Comparison of ENCODE assay signal across 17 cellular contexts in genomic region chr6:100185615-100186014, GRCh38.
A peak's percentile ranks its signal among the peaks of the same experiment; 100 is the strongest.
DNase-seq lines count a peak whose midpoint lies in the region; ATAC-seq and TF ChIP-seq lines count a peak whose summit lies in the region.
"Had no signal": no experiment of that assay in that cellular context is flagged by ENCODE, and none has a peak within 500 bp of the region (broad histone marks: within the 10 kb centered on the region; RNA-seq: fewer than 3 reads in every experiment).

No MANE protein-coding gene starts in this region.

- H3K36me3 Mint-ChIP-seq in natural killer cell: no peaks in the 10 kb centered on the region
- H3K36me3 Mint-ChIP-seq in activated T-helper 2 cell treated with anti-CD3 and anti-CD28 coated beads, Interferon-gamma antibody, Interleukin-2, Interleukin-4, amounts not matched to agents 10 μg/mL and 5 μg/mL and 100 μg/mL, durations not matched to agents 14 hours and 24 hours and 36 hours (ENCODE audit: low read depth): no peaks in the 10 kb centered on the region
- H3K36me3 Mint-ChIP-seq: brain, immature natural killer cell had no signal

- ATAC-seq in GM19452 (IDR thresholded peaks at IDR 0.05; ENCODE audit: unreplicated experiment) (peak; percentile 82), HG02623 (IDR thresholded peaks at IDR 0.05; ENCODE audit: unreplicated experiment) (peak; percentile 51), HG03442 (IDR thresholded peaks at IDR 0.05; ENCODE audit: unreplicated experiment) (peak; percentile 87), left lung (no peak), natural killer cell (no peak)
- ATAC-seq: HCT116 had no signal

- TF ChIP-seq CTCF in left lung (IDR thresholded peaks at IDR 0.05): no peak
- TF ChIP-seq CTCF in natural killer cell (IDR thresholded peaks at IDR 0.05): no peak

- peaks cover 2 to 5% of the 10 kb centered on the region in 2 donors for H3K9me3 Mint-ChIP-seq in natural killer cell
- no peaks in the 10 kb centered on the region for H3K9me3 Mint-ChIP-seq in activated T-helper 2 cell treated with anti-CD3 and anti-CD28 coated beads, Interferon-gamma antibody, Interleukin-2, Interleukin-4, amounts not matched to agents 10 μg/mL and 5 μg/mL and 100 μg/mL, durations not matched to agents 14 hours and 24 hours and 36 hours
- H3K9me3 Mint-ChIP-seq: brain had no signal

- H3K27ac ChIP-seq in left lung: no peak overlapping the region
- H3K27ac ChIP-seq: testis had no signal

- no peaks in the 10 kb centered on the region for H3K9me3 ChIP-seq in left lung
- H3K9me3 ChIP-seq: spleen, testis had no signal

- H3K4me3 ChIP-seq in left lung: no peak overlapping the region
- H3K4me3 ChIP-seq: spleen, testis had no signal

- no peak overlapping the region for H3K27ac Mint-ChIP-seq in natural killer cell
- H3K27ac Mint-ChIP-seq in activated T-helper 2 cell treated with anti-CD3 and anti-CD28 coated beads, Interferon-gamma antibody, Interleukin-2, Interleukin-4, amounts not matched to agents 10 μg/mL and 5 μg/mL and 100 μg/mL, durations not matched to agents 14 hours and 24 hours and 36 hours: no peak overlapping the region
- H3K27ac Mint-ChIP-seq: brain, immature natural killer cell had no signal

- H3K27me3 ChIP-seq in left lung: no peaks in the 10 kb centered on the region
- H3K27me3 ChIP-seq: spleen, testis had no signal

- no peaks in the 10 kb centered on the region for H3K36me3 ChIP-seq in left lung
- H3K36me3 ChIP-seq: spleen had no signal

- no peak overlapping the region for H3K4me3 Mint-ChIP-seq in natural killer cell
- no peak overlapping the region for H3K4me3 Mint-ChIP-seq in activated T-helper 2 cell treated with anti-CD3 and anti-CD28 coated beads, Interferon-gamma antibody, Interleukin-2, Interleukin-4, amounts not matched to agents 10 μg/mL and 5 μg/mL and 100 μg/mL, durations not matched to agents 14 hours and 24 hours and 36 hours (ENCODE audit: low read depth)
- H3K4me3 Mint-ChIP-seq: brain, immature natural killer cell had no signal

- H3K4me1 ChIP-seq in left lung: no peaks in the 10 kb centered on the region
- H3K4me1 ChIP-seq: spleen, testis had no signal

- no peaks in the 10 kb centered on the region for H3K27me3 Mint-ChIP-seq in natural killer cell (ENCODE audit: low read depth in 2 of 2)
- H3K27me3 Mint-ChIP-seq in activated T-helper 2 cell treated with anti-CD3 and anti-CD28 coated beads, Interferon-gamma antibody, Interleukin-2, Interleukin-4, amounts not matched to agents 10 μg/mL and 5 μg/mL and 100 μg/mL, durations not matched to agents 14 hours and 24 hours and 36 hours (ENCODE audit: low read depth): peaks cover 13% of the 10 kb centered on the region

- no peaks in the 10 kb centered on the region for H3K4me1 Mint-ChIP-seq in natural killer cell
- H3K4me1 Mint-ChIP-seq in activated T-helper 2 cell treated with anti-CD3 and anti-CD28 coated beads, Interferon-gamma antibody, Interleukin-2, Interleukin-4, amounts not matched to agents 10 μg/mL and 5 μg/mL and 100 μg/mL, durations not matched to agents 14 hours and 24 hours and 36 hours (ENCODE audit: low read depth): peaks cover 4% of the 10 kb centered on the region
- H3K4me1 Mint-ChIP-seq: brain, immature natural killer cell had no signal

- DNase-seq in left lung (no peak), natural killer cell (no peak), HT-29 (ENCODE audit: low spot score) (no peak)
- no peak for DNase-seq in activated T-helper 2 cell treated with anti-CD3 and anti-CD28 coated beads, Interferon-gamma antibody, Interleukin-2, Interleukin-4, amounts not matched to agents 10 μg/mL and 5 μg/mL and 100 μg/mL, durations not matched to agents 14 hours and 24 hours and 36 hours (ENCODE audit: low spot score)
- DNase-seq: activated CD4-positive, alpha-beta T cell treated with anti-CD3 and anti-CD28 coated beads, Interleukin-2, amount 50 U/mL, for 1 hour; activated effector memory CD4-positive, alpha-beta T cell treated with anti-CD3 and anti-CD28 coated beads, Interleukin-2, amount 50 U/mL, for 16 hours; effector memory CD4-positive, alpha-beta T cell; immature natural killer cell; NCI-H1092; NCI-H446 treated with DMSO at 0.1 percent for 48 hours; spleen; testis had no signal

- intact Hi-C loops in left lung (cut with DNase I): no loop called here
- intact Hi-C loops in natural killer cell (cut with micrococcal nuclease): no loop called here
- intact Hi-C loops in activated T-helper 2 cell treated with anti-CD3 and anti-CD28 coated beads, Interferon-gamma antibody, Interleukin-2, Interleukin-4, amounts not matched to agents 10 μg/mL and 5 μg/mL and 100 μg/mL, durations not matched to agents 14 hours and 24 hours and 36 hours (cut with micrococcal nuclease): no loop called here

Comparison
In these comparisons a context has a peak if more than half of its experiments do, and no peak if none do; other contexts are left out.
1. ATAC-seq: peak in GM19452 (single experiment), HG02623 (single experiment) and HG03442 (single experiment); none in left lung (single experiment) and natural killer cell (0 of 3).